Comparison of ENCODE assay signal across 18 cellular contexts in the genomic region with DNA sequence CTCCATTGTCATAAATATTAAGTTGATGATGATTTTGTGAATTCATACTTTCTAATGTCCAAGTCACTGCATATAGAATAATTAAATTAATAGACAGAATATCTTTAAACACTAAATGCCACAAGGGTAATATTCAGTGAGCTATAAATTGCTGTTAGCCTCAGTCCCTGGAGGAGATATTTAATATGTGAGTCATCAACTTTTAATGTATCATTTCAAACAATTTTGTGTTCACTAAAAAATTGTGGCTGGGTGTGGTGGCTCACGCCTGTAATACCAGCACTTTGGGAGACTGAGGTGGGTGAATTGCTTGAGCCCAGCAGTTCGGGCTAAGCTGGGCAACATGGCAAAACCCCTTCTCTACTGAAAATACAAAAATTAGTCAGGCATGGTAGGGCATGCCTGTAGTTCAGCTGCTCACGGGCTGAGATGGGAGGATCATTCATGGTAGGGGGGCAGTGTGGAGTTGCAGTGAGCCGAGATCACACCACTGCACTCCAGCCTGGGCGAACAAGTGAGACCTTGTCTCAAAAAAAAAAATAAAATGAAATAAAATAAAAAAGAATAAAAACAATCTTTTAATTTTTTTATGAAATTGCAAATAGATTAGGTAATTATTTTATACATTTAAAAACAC.
"Had no signal": no experiment of that assay in that cellular context is flagged by ENCODE, and none has a peak within 500 bp of the region (broad histone marks: within the 10 kb centered on the region; RNA-seq: fewer than 3 reads in every experiment).

No MANE protein-coding gene starts in this region.

- DNase-seq: activated B cell treated with CpG ODN at 0.5 μM for 24 hours; activated CD4-positive, alpha-beta T cell treated with anti-CD3 and anti-CD28 coated beads, Interleukin-2, amount 10 ng/mL, durations not matched to agents 24 days and 14 days; activated CD8-positive, alpha-beta T cell treated with anti-CD3 and anti-CD28 coated beads, Interleukin-2, amount 10 ng/mL, durations not matched to agents 7 days and 5 days; activated naive CD4-positive, alpha-beta T cell treated with anti-CD3 and anti-CD28 coated beads for 36 hours; activated T-cell treated with anti-CD3 and anti-CD28 coated beads, Interleukin-2, amount 50 U/mL, for 24 hours; anterior cingulate cortex; cerebellar nuclear complex; effector CD4-positive, alpha-beta T cell; lower lobe of right lung; nucleus accumbens; stimulated activated CD4-positive, alpha-beta T cell treated with anti-CD3 and anti-CD28 coated beads, Interleukin-2, amount 100 ng/mL, for 24 hours; stimulated activated naive CD4-positive, alpha-beta T cell treated with Interleukin-2 at 50 U/mL for 16 hours; T-cell; thyroid gland had no signal

- ATAC-seq: activated CD8-positive, alpha-beta T cell treated with anti-CD3 and anti-CD28 coated beads, Interleukin-2, amount 10 ng/mL, durations not matched to agents 7 days and 5 days; lower lobe of right lung; natural killer cell treated with Interleukin-12 subunit alpha and Interleukin-12 subunit beta and Interleukin-15 and Interleukin-18, amount 100 ng/mL, for 72 hours; T-cell had no signal

- H3K9me3 ChIP-seq: breast epithelium, esophagus muscularis mucosa, lower lobe of right lung, thyroid gland had no signal

- FAIRE-seq: islet of Langerhans had no signal

- H3K36me3 ChIP-seq: breast epithelium, esophagus muscularis mucosa, lower lobe of right lung, thyroid gland had no signal

- H3K4me1 ChIP-seq: breast epithelium, esophagus muscularis mucosa, lower lobe of right lung, thyroid gland had no signal

- H3K4me3 ChIP-seq: breast epithelium, esophagus muscularis mucosa, lower lobe of right lung, thyroid gland had no signal

- H3K27me3 ChIP-seq: breast epithelium, esophagus muscularis mucosa, thyroid gland had no signal

- H3K27ac ChIP-seq: breast epithelium, esophagus muscularis mucosa, lower lobe of right lung, thyroid gland had no signal
